18 cellular contexts compared by ENCODE assay signal in genomic region chr2:220855296-220855695, GRCh38.
DNase-seq lines count a peak whose midpoint lies in the region; ATAC-seq and TF ChIP-seq lines count a peak whose summit lies in the region.
"Had no signal": no experiment of that assay in that cellular context is flagged by ENCODE, and none has a peak within 500 bp of the region (broad histone marks: within the 10 kb centered on the region; RNA-seq: fewer than 3 reads in every experiment).

No MANE protein-coding gene starts in this region.

- no peaks in the 10 kb centered on the region for H3K36me3 ChIP-seq in RWPE2 (ENCODE audit: low read depth)
- H3K36me3 ChIP-seq: uterus had no signal

- TF ChIP-seq CTCF in RWPE2 (IDR thresholded peaks at IDR 0.05; ENCODE audit: poor library complexity, severe bottlenecking) (no peak), fibroblast of pulmonary artery (IDR thresholded peaks at IDR 0.05; ENCODE audit: low read length, missing control alignments) (no peak)

- H3K36me3 Mint-ChIP-seq in activated T-helper 2 cell treated with anti-CD3 and anti-CD28 coated beads, Interferon-gamma antibody, Interleukin-2, Interleukin-4, amounts not matched to agents 10 μg/mL and 5 μg/mL and 100 μg/mL, durations not matched to agents 14 hours and 24 hours and 36 hours (ENCODE audit: low read depth) = no peaks in the 10 kb centered on the region
- H3K36me3 Mint-ChIP-seq: activated CD4-positive, alpha-beta memory T cell treated with anti-CD3 and anti-CD28 coated beads for 36 hours had no signal

- no peak overlapping the region for H3K27ac Mint-ChIP-seq in activated T-helper 2 cell treated with anti-CD3 and anti-CD28 coated beads, Interferon-gamma antibody, Interleukin-2, Interleukin-4, amounts not matched to agents 10 μg/mL and 5 μg/mL and 100 μg/mL, durations not matched to agents 14 hours and 24 hours and 36 hours
- H3K27ac Mint-ChIP-seq: activated CD4-positive, alpha-beta memory T cell treated with anti-CD3 and anti-CD28 coated beads for 36 hours had no signal

- H3K4me1 Mint-ChIP-seq in activated T-helper 2 cell treated with anti-CD3 and anti-CD28 coated beads, Interferon-gamma antibody, Interleukin-2, Interleukin-4, amounts not matched to agents 10 μg/mL and 5 μg/mL and 100 μg/mL, durations not matched to agents 14 hours and 24 hours and 36 hours (ENCODE audit: low read depth) = no peaks in the 10 kb centered on the region

- peak; percentile 67 for ATAC-seq in RWPE2 (ENCODE audit: low read depth)
- ATAC-seq in HG03108 (IDR thresholded peaks at IDR 0.05; ENCODE audit: unreplicated experiment) = no peak

- H3K4me3 ChIP-seq in RWPE2 (ENCODE audit: severe bottlenecking) = no peak overlapping the region
- no peak overlapping the region for H3K4me3 ChIP-seq in fibroblast of pulmonary artery (replicated peaks; ENCODE audit: low read depth, low read length)
- H3K4me3 ChIP-seq: coronary artery, uterus had no signal

- no peak overlapping the region for H3K27ac ChIP-seq in RWPE2 (ENCODE audit: poor library complexity, severe bottlenecking)
- H3K27ac ChIP-seq: coronary artery, uterus had no signal

- DNase-seq in HPDE6-E6E7 (ENCODE audit: extremely low spot score) (peak; percentile 39), RWPE2 (ENCODE audit: low spot score) (no peak), fibroblast of pulmonary artery (ENCODE audit: low read depth) (peak; percentile 16), non-pigmented ciliary epithelial cell (ENCODE audit: low read depth) (peak; percentile 40), HuH-7.5 (ENCODE audit: low spot score) (no peak)
- no peak for DNase-seq in NK-92 treated with Interleukin-12 subunit alpha and Interleukin-12 subunit beta, amount 100 ng/mL, for 24 hours (lab: John Stamatoyannopoulos, UW)
- DNase-seq in activated T-helper 2 cell treated with anti-CD3 and anti-CD28 coated beads, Interferon-gamma antibody, Interleukin-2, Interleukin-4, amounts not matched to agents 10 μg/mL and 5 μg/mL and 100 μg/mL, durations not matched to agents 14 hours and 24 hours and 36 hours (ENCODE audit: low spot score) = no peak
- DNase-seq: activated CD4-positive, alpha-beta memory T cell treated with anti-CD3 and anti-CD28 coated beads for 36 hours; activated T-cell treated with anti-CD3 and anti-CD28 coated beads, Interleukin-2, amount 50 U/mL, for 48 hours; erythroblast; NCI-H1048; NCI-H345; SK-N-SH; stimulated activated naive CD4-positive, alpha-beta T cell treated with Interleukin-2 at 50 U/mL for 16 hours; uterus had no signal

- H3K4me1 ChIP-seq in RWPE2 (ENCODE audit: insufficient read depth, poor library complexity, severe bottlenecking) = peaks cover 3% of the 10 kb centered on the region
- H3K4me1 ChIP-seq: uterus had no signal

- no peaks in the 10 kb centered on the region for H3K9me3 Mint-ChIP-seq in activated T-helper 2 cell treated with anti-CD3 and anti-CD28 coated beads, Interferon-gamma antibody, Interleukin-2, Interleukin-4, amounts not matched to agents 10 μg/mL and 5 μg/mL and 100 μg/mL, durations not matched to agents 14 hours and 24 hours and 36 hours
- H3K9me3 Mint-ChIP-seq: activated CD4-positive, alpha-beta memory T cell treated with anti-CD3 and anti-CD28 coated beads for 36 hours had no signal

- H3K9me3 ChIP-seq in RWPE2 (ENCODE audit: severe bottlenecking) = no peaks in the 10 kb centered on the region
- H3K9me3 ChIP-seq: SK-N-SH, uterus had no signal

- no peak overlapping the region for H3K4me3 Mint-ChIP-seq in activated T-helper 2 cell treated with anti-CD3 and anti-CD28 coated beads, Interferon-gamma antibody, Interleukin-2, Interleukin-4, amounts not matched to agents 10 μg/mL and 5 μg/mL and 100 μg/mL, durations not matched to agents 14 hours and 24 hours and 36 hours (ENCODE audit: low read depth)
- H3K4me3 Mint-ChIP-seq: activated CD4-positive, alpha-beta memory T cell treated with anti-CD3 and anti-CD28 coated beads for 36 hours; neural crest cell had no signal

- H3K27me3 Mint-ChIP-seq in activated T-helper 2 cell treated with anti-CD3 and anti-CD28 coated beads, Interferon-gamma antibody, Interleukin-2, Interleukin-4, amounts not matched to agents 10 μg/mL and 5 μg/mL and 100 μg/mL, durations not matched to agents 14 hours and 24 hours and 36 hours (ENCODE audit: low read depth) = no peaks in the 10 kb centered on the region

- intact Hi-C loops in activated T-helper 2 cell treated with anti-CD3 and anti-CD28 coated beads, Interferon-gamma antibody, Interleukin-2, Interleukin-4, amounts not matched to agents 10 μg/mL and 5 μg/mL and 100 μg/mL, durations not matched to agents 14 hours and 24 hours and 36 hours (cut with micrococcal nuclease) = no loop called here

- H3K27me3 ChIP-seq in RWPE2 (ENCODE audit: insufficient read depth, poor library complexity, severe bottlenecking) = no peaks in the 10 kb centered on the region
- H3K27me3 ChIP-seq: uterus had no signal

Comparison
In these comparisons a context has a peak if more than half of its experiments do, and no peak if none do; other contexts are left out.
1. DNase-seq: peak in HPDE6-E6E7 (single experiment), fibroblast of pulmonary artery (single experiment) and non-pigmented ciliary epithelial cell (single experiment); none in RWPE2 (single experiment), NK-92 treated with Interleukin-12 subunit alpha and Interleukin-12 subunit beta, amount 100 ng/mL, for 24 hours (single experiment), activated T-helper 2 cell treated with anti-CD3 and anti-CD28 coated beads, Interferon-gamma antibody, Interleukin-2, Interleukin-4, amounts not matched to agents 10 μg/mL and 5 μg/mL and 100 μg/mL, durations not matched to agents 14 hours and 24 hours and 36 hours (single experiment) and HuH-7.5 (single experiment).